Comparison of ENCODE assay signal across 20 cellular contexts in genomic region chrX:30373479-30373878, GRCh38.
"Had no signal": no experiment of that assay in that cellular context is flagged by ENCODE, and none has a peak within 500 bp of the region (broad histone marks: within the 10 kb centered on the region; RNA-seq: fewer than 3 reads in every experiment).

No MANE protein-coding gene starts in this region.

- H3K27me3 ChIP-seq: esophagus muscularis mucosa, neural progenitor cell, upper lobe of left lung had no signal

- H3K27ac ChIP-seq: coronary artery, esophagus muscularis mucosa, lower lobe of right lung, neural progenitor cell, right lobe of liver, upper lobe of left lung had no signal

- ATAC-seq: activated CD8-positive, alpha-beta T cell treated with anti-CD3 and anti-CD28 coated beads, Interleukin-2, amount 10 ng/mL, durations not matched to agents 7 days and 5 days; activated T-cell treated with anti-CD3 and anti-CD28 coated beads, Interleukin-2, amount 50 U/mL, for 72 hours; left cardiac atrium; lower lobe of right lung; right lobe of liver; stimulated activated naive CD8-positive, alpha-beta T cell treated with anti-CD3 and anti-CD28 coated beads, Interleukin-15, amount 100 ng/mL, for 72 hours had no signal

- H2AFZ ChIP-seq: neural progenitor cell had no signal

- H3K4me1 ChIP-seq: esophagus muscularis mucosa, lower lobe of right lung, neural progenitor cell, right lobe of liver, upper lobe of left lung had no signal

- H3K4me2 ChIP-seq: neural progenitor cell, smooth muscle cell had no signal

- H3K36me3 ChIP-seq: esophagus muscularis mucosa, lower lobe of right lung, right lobe of liver, upper lobe of left lung had no signal

- FAIRE-seq: TTC549 had no signal

- H3K9ac ChIP-seq: neural progenitor cell had no signal

- H3K4me3 ChIP-seq: coronary artery, esophagus muscularis mucosa, lower lobe of right lung, neural progenitor cell, right lobe of liver, smooth muscle cell, upper lobe of left lung had no signal

- H3K9me3 ChIP-seq: lower lobe of right lung, right lobe of liver, upper lobe of left lung had no signal

- DNase-seq: activated B cell treated with CpG ODN at 0.5 μM for 24 hours; activated CD4-positive, alpha-beta T cell treated with anti-CD3 and anti-CD28 coated beads for 48 hours; activated CD8-positive, alpha-beta memory T cell treated with anti-CD3 and anti-CD28 coated beads, Interleukin-2, amount 50 U/mL, for 48 hours; activated CD8-positive, alpha-beta T cell treated with anti-CD3 and anti-CD28 coated beads, Interleukin-2, amount 10 ng/mL, durations not matched to agents 7 days and 5 days; activated gamma-delta T cell treated with Interleukin-2 at 50 U/mL for 16 hours; activated naive CD8-positive, alpha-beta T cell treated with anti-CD3 and anti-CD28 coated beads for 36 hours; activated T-cell treated with anti-CD3 and anti-CD28 coated beads, Interleukin-2, amount 50 U/mL, for 72 hours; foreskin fibroblast; left cardiac atrium; lower lobe of right lung; midbrain; naive B cell; right lobe of liver; stimulated activated naive CD8-positive, alpha-beta T cell treated with anti-CD3 and anti-CD28 coated beads, Interleukin-15, amount 100 ng/mL, for 72 hours; upper lobe of left lung had no signal
